In the genomic region with DNA sequence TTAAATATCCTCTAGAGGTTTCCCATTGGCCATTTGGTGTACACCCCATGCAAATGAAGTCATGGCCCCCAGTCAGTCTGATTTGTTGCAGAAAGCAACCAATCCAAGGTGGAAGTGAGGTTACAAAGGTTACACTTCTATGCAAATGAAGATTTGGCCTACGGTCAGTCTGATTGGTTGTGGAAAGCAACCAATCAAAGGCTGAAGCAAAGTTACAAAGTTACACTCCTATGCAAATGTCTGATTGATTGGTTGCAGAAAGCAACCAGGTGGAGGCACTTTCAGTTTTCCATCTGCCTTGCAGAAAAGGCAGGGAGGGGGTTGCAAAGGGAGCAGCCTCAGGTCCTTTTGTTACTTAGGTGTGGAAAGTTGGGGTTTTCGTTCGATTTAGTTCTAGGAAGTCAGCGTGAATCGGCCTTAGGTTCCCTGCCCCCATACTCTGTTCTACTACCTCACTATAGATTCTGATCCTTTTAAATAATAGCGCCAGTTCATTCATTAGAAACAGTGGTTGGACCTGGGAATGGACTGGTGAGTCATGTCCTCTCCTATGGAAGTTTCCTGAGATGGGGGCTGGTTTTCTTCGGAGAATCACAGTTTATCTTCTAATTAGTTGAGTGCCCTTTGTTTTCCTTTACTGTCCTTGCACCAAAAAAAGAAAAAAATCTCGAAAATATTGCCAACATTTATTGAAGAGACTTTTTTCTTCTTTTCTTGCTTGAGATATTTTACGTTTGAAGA, we compare ENCODE assay signal across 2 cellular contexts.
TF ChIP-seq lines count a peak whose summit lies in the region.

No MANE protein-coding gene starts in this region.

TF ChIP-seq in endothelial cell of umbilical vein, 7 proteins besides CTCF, POLR2A, EP300 and RAD21:
- TF ChIP-seq EZH2 (IDR thresholded peaks at IDR 0.05; ENCODE audit: borderline replicate concordance, low read depth, low read length, severe bottlenecking) (no peak), MYC (IDR thresholded peaks at IDR 0.05; ENCODE audit: low read depth, low read length) (no peak), POLR2AphosphoS5 (IDR thresholded peaks at IDR 0.05; ENCODE audit: insufficient read depth, low read depth, low read length) (no peak), JUN (IDR thresholded peaks at IDR 0.05; ENCODE audit: borderline replicate concordance, insufficient read depth, insufficient read length, low read depth) (peak; percentile 23), GATA2 (IDR thresholded peaks at IDR 0.05; ENCODE audit: insufficient read depth, insufficient read length, low read depth, low read length) (no peak), FOS (IDR thresholded peaks at IDR 0.05; ENCODE audit: borderline replicate concordance, insufficient read depth, low read length) (peak; percentile 77)
- TF ChIP-seq, protein P1, sequence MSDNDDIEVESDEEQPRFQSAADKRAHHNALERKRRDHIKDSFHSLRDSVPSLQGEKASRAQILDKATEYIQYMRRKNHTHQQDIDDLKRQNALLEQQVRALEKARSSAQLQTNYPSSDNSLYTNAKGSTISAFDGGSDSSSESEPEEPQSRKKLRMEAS (IDR thresholded peaks at IDR 0.05; ENCODE audit: insufficient read depth, insufficient read length), result no peak

TF ChIP-seq in HepG2, 621 proteins besides CTCF, POLR2A, EP300 and RAD21:
- no peak for TF ChIP-seq ZNF674 (CRISPR knock-in tag; IDR thresholded peaks at IDR 0.05; ENCODE audit: low read depth)
- TF ChIP-seq SRSF9 (IDR thresholded peaks at IDR 0.05; ENCODE audit: borderline replicate concordance, insufficient read depth, low read depth, low read length, poor library complexity, severe bottlenecking), result no peak
- TF ChIP-seq SRSF1 (optimal IDR thresholded peaks at IDR 0.05; ENCODE audit: low read depth, low read length), result no peak
- TF ChIP-seq ZNF850 (CRISPR knock-in tag; conservative IDR thresholded peaks at IDR 0.05), result no peak
- peak; percentile 42; the same call in 1 of the 2 replicates for TF ChIP-seq NFYB (CRISPR knock-in tag; IDR thresholded peaks at IDR 0.05)
- no peak for TF ChIP-seq KDM1A (CRISPR knock-in tag; IDR thresholded peaks at IDR 0.05)
- peak; percentile 25; the same call in 1 of the 2 replicates for TF ChIP-seq NFYC (CRISPR knock-in tag; IDR thresholded peaks at IDR 0.05)
- TF ChIP-seq, protein P2, sequence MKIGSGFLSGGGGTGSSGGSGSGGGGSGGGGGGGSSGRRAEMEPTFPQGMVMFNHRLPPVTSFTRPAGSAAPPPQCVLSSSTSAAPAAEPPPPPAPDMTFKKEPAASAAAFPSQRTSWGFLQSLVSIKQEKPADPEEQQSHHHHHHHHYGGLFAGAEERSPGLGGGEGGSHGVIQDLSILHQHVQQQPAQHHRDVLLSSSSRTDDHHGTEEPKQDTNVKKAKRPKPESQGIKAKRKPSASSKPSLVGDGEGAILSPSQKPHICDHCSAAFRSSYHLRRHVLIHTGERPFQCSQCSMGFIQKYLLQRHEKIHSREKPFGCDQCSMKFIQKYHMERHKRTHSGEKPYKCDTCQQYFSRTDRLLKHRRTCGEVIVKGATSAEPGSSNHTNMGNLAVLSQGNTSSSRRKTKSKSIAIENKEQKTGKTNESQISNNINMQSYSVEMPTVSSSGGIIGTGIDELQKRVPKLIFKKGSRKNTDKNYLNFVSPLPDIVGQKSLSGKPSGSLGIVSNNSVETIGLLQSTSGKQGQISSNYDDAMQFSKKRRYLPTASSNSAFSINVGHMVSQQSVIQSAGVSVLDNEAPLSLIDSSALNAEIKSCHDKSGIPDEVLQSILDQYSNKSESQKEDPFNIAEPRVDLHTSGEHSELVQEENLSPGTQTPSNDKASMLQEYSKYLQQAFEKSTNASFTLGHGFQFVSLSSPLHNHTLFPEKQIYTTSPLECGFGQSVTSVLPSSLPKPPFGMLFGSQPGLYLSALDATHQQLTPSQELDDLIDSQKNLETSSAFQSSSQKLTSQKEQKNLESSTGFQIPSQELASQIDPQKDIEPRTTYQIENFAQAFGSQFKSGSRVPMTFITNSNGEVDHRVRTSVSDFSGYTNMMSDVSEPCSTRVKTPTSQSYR (CRISPR knock-in tag; IDR thresholded peaks at IDR 0.05; ENCODE audit: borderline replicate concordance), result no peak
- TF ChIP-seq, protein P3, sequence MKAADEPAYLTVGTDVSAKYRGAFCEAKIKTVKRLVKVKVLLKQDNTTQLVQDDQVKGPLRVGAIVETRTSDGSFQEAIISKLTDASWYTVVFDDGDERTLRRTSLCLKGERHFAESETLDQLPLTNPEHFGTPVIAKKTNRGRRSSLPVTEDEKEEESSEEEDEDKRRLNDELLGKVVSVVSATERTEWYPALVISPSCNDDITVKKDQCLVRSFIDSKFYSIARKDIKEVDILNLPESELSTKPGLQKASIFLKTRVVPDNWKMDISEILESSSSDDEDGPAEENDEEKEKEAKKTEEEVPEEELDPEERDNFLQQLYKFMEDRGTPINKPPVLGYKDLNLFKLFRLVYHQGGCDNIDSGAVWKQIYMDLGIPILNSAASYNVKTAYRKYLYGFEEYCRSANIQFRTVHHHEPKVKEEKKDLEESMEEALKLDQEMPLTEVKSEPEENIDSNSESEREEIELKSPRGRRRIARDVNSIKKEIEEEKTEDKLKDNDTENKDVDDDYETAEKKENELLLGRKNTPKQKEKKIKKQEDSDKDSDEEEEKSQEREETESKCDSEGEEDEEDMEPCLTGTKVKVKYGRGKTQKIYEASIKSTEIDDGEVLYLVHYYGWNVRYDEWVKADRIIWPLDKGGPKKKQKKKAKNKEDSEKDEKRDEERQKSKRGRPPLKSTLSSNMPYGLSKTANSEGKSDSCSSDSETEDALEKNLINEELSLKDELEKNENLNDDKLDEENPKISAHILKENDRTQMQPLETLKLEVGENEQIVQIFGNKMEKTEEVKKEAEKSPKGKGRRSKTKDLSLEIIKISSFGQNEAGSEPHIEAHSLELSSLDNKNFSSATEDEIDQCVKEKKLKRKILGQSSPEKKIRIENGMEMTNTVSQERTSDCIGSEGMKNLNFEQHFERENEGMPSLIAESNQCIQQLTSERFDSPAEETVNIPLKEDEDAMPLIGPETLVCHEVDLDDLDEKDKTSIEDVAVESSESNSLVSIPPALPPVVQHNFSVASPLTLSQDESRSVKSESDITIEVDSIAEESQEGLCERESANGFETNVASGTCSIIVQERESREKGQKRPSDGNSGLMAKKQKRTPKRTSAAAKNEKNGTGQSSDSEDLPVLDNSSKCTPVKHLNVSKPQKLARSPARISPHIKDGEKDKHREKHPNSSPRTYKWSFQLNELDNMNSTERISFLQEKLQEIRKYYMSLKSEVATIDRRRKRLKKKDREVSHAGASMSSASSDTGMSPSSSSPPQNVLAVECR (CRISPR knock-in tag; IDR thresholded peaks at IDR 0.05; ENCODE audit: borderline replicate concordance), result no peak
